Comparison of ENCODE assay signal across 8 cellular contexts in the genomic region with DNA sequence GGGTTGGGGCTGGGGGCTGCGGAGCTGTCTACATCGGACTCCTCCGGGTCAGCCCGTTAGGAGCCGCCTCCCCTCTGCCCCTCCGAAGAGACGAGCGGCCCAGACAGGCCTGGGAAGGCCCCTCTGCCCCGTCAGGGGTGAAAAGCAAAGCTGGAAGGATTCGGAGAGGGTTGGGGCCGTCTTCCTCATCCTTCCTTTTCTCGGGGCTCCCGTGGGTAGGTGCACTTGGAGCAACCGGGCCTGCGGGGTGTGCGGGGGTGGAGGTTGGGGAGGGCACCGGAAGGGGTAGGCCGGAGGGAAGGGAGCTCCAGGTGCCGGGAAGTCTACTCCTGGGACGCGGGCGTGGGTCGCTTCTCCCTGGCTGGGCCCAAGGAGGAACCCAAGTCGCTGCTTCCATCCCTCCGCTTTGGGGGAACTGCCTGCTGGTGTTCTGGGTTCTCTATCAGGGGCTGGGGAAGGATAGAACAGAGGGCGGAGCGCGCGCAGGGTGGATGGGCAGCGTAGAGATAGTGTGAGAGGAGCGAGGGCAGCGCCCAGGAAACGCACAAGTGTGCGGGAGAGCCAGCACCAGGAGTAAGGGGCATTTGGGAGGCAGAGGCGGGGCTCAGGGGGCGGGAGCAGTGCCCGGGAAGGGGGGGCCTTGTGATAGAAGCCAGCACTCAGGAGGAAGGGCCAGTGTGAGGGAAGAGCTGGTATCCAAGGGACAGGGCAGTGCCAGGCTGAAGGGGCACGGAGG. TPM values are rescaled to one million over a fixed set of nuclear protein-coding genes. Genes with fewer than 3 reads are reported as not detected.
DNase-seq lines count a peak whose midpoint lies in the region; ATAC-seq and TF ChIP-seq lines count a peak whose summit lies in the region.

No MANE protein-coding gene starts in this region.

- peaks cover 29% of the 10 kb centered on the region for H3K36me3 Mint-ChIP-seq in activated naive CD4-positive, alpha-beta T cell treated with anti-CD3 and anti-CD28 coated beads for 36 hours (ENCODE audit: low read depth)

- H3K4me3 ChIP-seq in OCI-LY1 (ENCODE audit: low read depth, low read length, poor library complexity, severe bottlenecking) (peak overlapping the region; percentile 84), gastroesophageal sphincter (peak overlapping the region; percentile 92 to 95), osteoblast (ENCODE audit: insufficient read depth, low read length) (peak overlapping the region; percentile 90), urinary bladder (ENCODE audit: low read depth, low read length) (peak overlapping the region; percentile 95)

- H3K9me3 Mint-ChIP-seq in activated naive CD4-positive, alpha-beta T cell treated with anti-CD3 and anti-CD28 coated beads for 36 hours = no peaks in the 10 kb centered on the region

- peaks cover 29% of the 10 kb centered on the region for H3K4me1 Mint-ChIP-seq in activated naive CD4-positive, alpha-beta T cell treated with anti-CD3 and anti-CD28 coated beads for 36 hours (ENCODE audit: low read depth)

- H4K20me1 ChIP-seq in OCI-LY1 (ENCODE audit: insufficient read depth, low read length) = no peaks in the 10 kb centered on the region
- H4K20me1 ChIP-seq in osteoblast (ENCODE audit: insufficient read depth, low read length) = peaks cover 7% of the 10 kb centered on the region

- peaks cover 19% of the 10 kb centered on the region for H3K4me1 ChIP-seq in OCI-LY1 (ENCODE audit: insufficient read depth, low read length, severe bottlenecking)
- peaks cover 3 to 49% (median 16%) of the 10 kb centered on the region in 3 donors for H3K4me1 ChIP-seq in gastroesophageal sphincter
- H3K4me1 ChIP-seq in osteoblast (ENCODE audit: insufficient read depth, low read length) = peaks cover 19% of the 10 kb centered on the region
- peaks cover 3% of the 10 kb centered on the region for H3K4me1 ChIP-seq in urinary bladder (ENCODE audit: insufficient read depth)

- H3K27me3 ChIP-seq in OCI-LY1 (ENCODE audit: insufficient read depth, low read length) = peaks cover 5% of the 10 kb centered on the region; the same call in 1 of the 2 replicates
- H3K27me3 ChIP-seq in gastroesophageal sphincter = no peaks in the 10 kb centered on the region
- no peaks in the 10 kb centered on the region for H3K27me3 ChIP-seq in osteoblast (ENCODE audit: insufficient read depth, low read length)

- H3K9me2 ChIP-seq in OCI-LY1 (ENCODE audit: low read depth, low read length) = no peaks in the 10 kb centered on the region

- peak overlapping the region; percentile 70 for H3K9ac ChIP-seq in OCI-LY1 (ENCODE audit: low read length)

- peak overlapping the region; percentile 83 for H3K4me2 ChIP-seq in OCI-LY1 (ENCODE audit: low read length)
- peak overlapping the region; percentile 94 for H3K4me2 ChIP-seq in osteoblast (ENCODE audit: insufficient read depth, low read length)

- peak overlapping the region; percentile 97 for H3K4me3 Mint-ChIP-seq in activated naive CD4-positive, alpha-beta T cell treated with anti-CD3 and anti-CD28 coated beads for 36 hours

- 0% methylated on average over 3 of the region's 38 CpGs; no CpG with 5 or more reads in 1 of the 2 donors for WGBS in gastroesophageal sphincter (ENCODE audit: low coverage in 1 of 2), 2 donors
- under 1% methylated on average over 38 of the region's 38 CpGs for WGBS in urinary bladder

- H3K27ac ChIP-seq in OCI-LY1 (ENCODE audit: low read depth, low read length, poor library complexity, severe bottlenecking) = peak overlapping the region; percentile 17
- peak overlapping the region; percentile 92 to 100 (median 96) for H3K27ac ChIP-seq in gastroesophageal sphincter
- H3K27ac ChIP-seq in osteoblast (ENCODE audit: low read depth, low read length) = peak overlapping the region; percentile 96
- H3K27ac ChIP-seq in urinary bladder (ENCODE audit: low read depth) = peak overlapping the region; percentile 99

- no peak for TF ChIP-seq EP300 in gastroesophageal sphincter (IDR thresholded peaks at IDR 0.05)

- peak in 1 of 2 donors; percentile 33 for TF ChIP-seq POLR2A in gastroesophageal sphincter (IDR thresholded peaks at IDR 0.05)

- no peaks in the 10 kb centered on the region for H3K27me3 Mint-ChIP-seq in activated naive CD4-positive, alpha-beta T cell treated with anti-CD3 and anti-CD28 coated beads for 36 hours (ENCODE audit: low read depth)

- peak; percentile 2 for ATAC-seq in HG03442 (IDR thresholded peaks at IDR 0.05; ENCODE audit: unreplicated experiment)
- ATAC-seq in gastroesophageal sphincter = peak; percentile 17

- no peak overlapping the region for H2AFZ ChIP-seq in OCI-LY1 (ENCODE audit: low read length)
- peak overlapping the region; percentile 88 for H2AFZ ChIP-seq in osteoblast (ENCODE audit: low read length)

- H3K9me3 ChIP-seq in OCI-LY1 (ENCODE audit: low read length) = no peaks in the 10 kb centered on the region
- no peaks in the 10 kb centered on the region for H3K9me3 ChIP-seq in gastroesophageal sphincter
- no peaks in the 10 kb centered on the region for H3K9me3 ChIP-seq in osteoblast (ENCODE audit: low read depth, low read length)

- peaks cover 21% of the 10 kb centered on the region for H3K36me3 ChIP-seq in OCI-LY1 (ENCODE audit: insufficient read depth, low read length)
- H3K36me3 ChIP-seq in gastroesophageal sphincter = peaks cover 0 to 35% of the 10 kb centered on the region in 2 donors
- peaks cover 20% of the 10 kb centered on the region for H3K36me3 ChIP-seq in osteoblast (ENCODE audit: insufficient read depth, low read length)
- H3K36me3 ChIP-seq in urinary bladder (ENCODE audit: insufficient read depth) = no peaks in the 10 kb centered on the region

- peak; percentile 69 for DNase-seq in SIG-M5 treated with dmso at 0.1 percent for 504 hours (lab: John Stamatoyannopoulos, UW; ENCODE audit: unreplicated experiment)
- no peak for DNase-seq in SIG-M5 (lab: John Stamatoyannopoulos, UW)
- DNase-seq in activated naive CD4-positive, alpha-beta T cell treated with anti-CD3 and anti-CD28 coated beads for 36 hours = peak; percentile 53
- peak; percentile 94 for DNase-seq in osteoblast (ENCODE audit: insufficient read length, low spot score, missing footprints)

- H3K79me2 ChIP-seq in OCI-LY1 (ENCODE audit: insufficient read depth, low read length) (no peaks in the 10 kb centered on the region), osteoblast (ENCODE audit: insufficient read depth, low read length) (peaks cover 30% of the 10 kb centered on the region)

- peak overlapping the region; percentile 93 for H3K27ac Mint-ChIP-seq in activated naive CD4-positive, alpha-beta T cell treated with anti-CD3 and anti-CD28 coated beads for 36 hours

- no peaks in the 10 kb centered on the region for H3F3A ChIP-seq in OCI-LY1 (ENCODE audit: insufficient read depth, low read length)

- TF ChIP-seq CTCF in OCI-LY1 (IDR thresholded peaks at IDR 0.05; ENCODE audit: low read length) (no peak), gastroesophageal sphincter (IDR thresholded peaks at IDR 0.05) (no peak), osteoblast (IDR thresholded peaks at IDR 0.05; ENCODE audit: extremely low read depth, low read depth, low read length) (no peak)

- CTCF ChIA-PET in activated naive CD4-positive, alpha-beta T cell treated with anti-CD3 and anti-CD28 coated beads for 36 hours (lab: Charles Lee) = interaction anchor here (0.6 to 4.6 kb wide), 6 partner anchors 8 to 57 kb away, joined by 3 to 21 read pairs (median 4); no protein-coding TSS in a partner anchor

- intact Hi-C loops in activated naive CD4-positive, alpha-beta T cell treated with anti-CD3 and anti-CD28 coated beads for 36 hours (cut with micrococcal nuclease) = loop anchor here (1.0 to 5.0 kb wide), 8 partner anchors 165 to 805 kb away; partner anchors contain the start of genes ABCC5, KLHL24, KLHL6 and MAGEF1

RNA-seq across cellular contexts. Expression of gene POLR2H, which starts 0.6 kb away (rescaled TPM):
- 10 to 100 TPM; 76.5 to 89.9 TPM for total RNA-seq in activated naive CD4-positive, alpha-beta T cell treated with anti-CD3 and anti-CD28 coated beads for 36 hours
- total RNA-seq in gastroesophageal sphincter = 10 to 100 TPM; 32.8 to 54.1 (median 40.9) TPM
- total RNA-seq in osteoblast = 47.4 and 61.2 TPM in 2 replicates
- 45.9 TPM for total RNA-seq in urinary bladder
- 59.7 TPM for polyA plus RNA-seq in urinary bladder

RNA-seq across cellular contexts. Expression of gene CLCN2, which starts 0.7 kb away (rescaled TPM):
- 1 to 10 TPM; 2.9 TPM for total RNA-seq in activated naive CD4-positive, alpha-beta T cell treated with anti-CD3 and anti-CD28 coated beads for 36 hours
- total RNA-seq in gastroesophageal sphincter = 1 to 10 TPM; 2.0 to 6.8 (median 2.3) TPM
- total RNA-seq in osteoblast = 3.2 and 4.3 TPM in 2 replicates
- total RNA-seq in urinary bladder = 4.7 TPM
- polyA plus RNA-seq in urinary bladder = 4.8 TPM

RNA-seq across cellular contexts. Expression of gene THPO, which starts 15.9 kb away (rescaled TPM):
- not detected for total RNA-seq in activated naive CD4-positive, alpha-beta T cell treated with anti-CD3 and anti-CD28 coated beads for 36 hours
- total RNA-seq in gastroesophageal sphincter (under 1 TPM in 2 of 4 donors, not detected in 2; 0.31 to 0.94 TPM), osteoblast (under 0.01 TPM in 1 of 2 replicates, not detected in the other), urinary bladder (0.32 TPM)
- polyA plus RNA-seq in urinary bladder = 0.60 TPM

RNA-seq across cellular contexts. Expression of gene CHRD, which starts 17.8 kb away (rescaled TPM):
- total RNA-seq in activated naive CD4-positive, alpha-beta T cell treated with anti-CD3 and anti-CD28 coated beads for 36 hours = not detected
- total RNA-seq in gastroesophageal sphincter (10 to 100 TPM in 3 of 4 donors, 1 to 10 TPM in 1; 8.2 to 27.4 (median 16.5) TPM), osteoblast (0.29 and 0.36 TPM in 2 replicates), urinary bladder (9.1 TPM)
- polyA plus RNA-seq in urinary bladder = 11.5 TPM

RNA-seq across cellular contexts. Expression of gene FAM131A, which starts 24.7 kb away (rescaled TPM):
- total RNA-seq in activated naive CD4-positive, alpha-beta T cell treated with anti-CD3 and anti-CD28 coated beads for 36 hours = 1 to 10 TPM; 3.8 to 5.0 TPM
- 10 to 100 TPM; 53.9 to 71.4 (median 65.3) TPM for total RNA-seq in gastroesophageal sphincter
- total RNA-seq in osteoblast = 9.8 and 10.6 TPM in 2 replicates
- 15.9 TPM for total RNA-seq in urinary bladder
- polyA plus RNA-seq in urinary bladder = 31.0 TPM

Comparison
In these comparisons a context has a peak if more than half of its experiments do, and no peak if none do; other contexts are left out.
1. H3K27ac ChIP-seq: peak in every context shown above with its lines; median percentile 99 in urinary bladder; 96 in gastroesophageal sphincter; 96 in osteoblast; 17 in OCI-LY1.